ENCODE assay signal across 8 cellular contexts in genomic region chr1:178532392-178532791, GRCh38. TPM values are rescaled to one million over a fixed set of nuclear protein-coding genes. Genes with fewer than 3 reads are reported as not detected.
A peak's percentile ranks its signal among the peaks of the same experiment; 100 is the strongest.
DNase-seq lines count a peak whose midpoint lies in the region; ATAC-seq lines count a peak whose summit lies in the region.

No MANE protein-coding gene starts in this region.

- H3K36me3 Mint-ChIP-seq in activated CD4-positive, alpha-beta memory T cell treated with anti-CD3 and anti-CD28 coated beads, Interleukin-2, amount 10 ng/mL, durations not matched to agents 7 days and 5 days (ENCODE audit: low read depth), result no peaks in the 10 kb centered on the region
- H3K36me3 Mint-ChIP-seq in memory B cell, result no peaks in the 10 kb centered on the region

- no peaks in the 10 kb centered on the region for H3K4me1 ChIP-seq in effector memory CD4-positive, alpha-beta T cell (ENCODE audit: control insufficient read depth, insufficient read depth, low read length, poor library complexity, severe bottlenecking)

- no peaks in the 10 kb centered on the region for H3K27me3 ChIP-seq in effector memory CD4-positive, alpha-beta T cell (replicated peaks; ENCODE audit: control insufficient read depth, insufficient read depth, low read length, poor library complexity, severe bottlenecking)

- H3K27ac ChIP-seq in effector memory CD4-positive, alpha-beta T cell (ENCODE audit: insufficient read depth, low read length, poor library complexity, severe bottlenecking), result no peak overlapping the region

- H3K4me3 Mint-ChIP-seq in activated CD4-positive, alpha-beta memory T cell treated with anti-CD3 and anti-CD28 coated beads, Interleukin-2, amount 10 ng/mL, durations not matched to agents 7 days and 5 days, result no peak overlapping the region
- no peak overlapping the region for H3K4me3 Mint-ChIP-seq in memory B cell

- H3K4me1 Mint-ChIP-seq in activated CD4-positive, alpha-beta memory T cell treated with anti-CD3 and anti-CD28 coated beads, Interleukin-2, amount 10 ng/mL, durations not matched to agents 7 days and 5 days, result no peaks in the 10 kb centered on the region
- H3K4me1 Mint-ChIP-seq in memory B cell, result peaks cover 7% of the 10 kb centered on the region

- ATAC-seq in GM19324 (IDR thresholded peaks at IDR 0.05; ENCODE audit: low FRiP score, unreplicated experiment) (peak; percentile 67), HG03457 (IDR thresholded peaks at IDR 0.05; ENCODE audit: unreplicated experiment) (peak; percentile 66), memory B cell (ENCODE audit: low read depth) (peak; percentile 90)

- H3K9me3 Mint-ChIP-seq in activated CD4-positive, alpha-beta memory T cell treated with anti-CD3 and anti-CD28 coated beads, Interleukin-2, amount 10 ng/mL, durations not matched to agents 7 days and 5 days, result no peaks in the 10 kb centered on the region
- no peaks in the 10 kb centered on the region for H3K9me3 Mint-ChIP-seq in memory B cell

- DNase-seq in AG20443 (ENCODE audit: low spot score), result peak; percentile 87
- DNase-seq in NCI-H774 (lab: John Stamatoyannopoulos, UW), result peak; percentile 69
- peak; percentile 76 for DNase-seq in activated CD4-positive, alpha-beta memory T cell treated with anti-CD3 and anti-CD28 coated beads, Interleukin-2, amount 10 ng/mL, durations not matched to agents 7 days and 5 days
- peak; percentile 25 to 53 (median 29) for DNase-seq in effector memory CD4-positive, alpha-beta T cell
- peak; percentile 77 to 79 for DNase-seq in memory B cell (ENCODE audit: low spot score in 2 of 2)
- peak; percentile 41 for DNase-seq in stimulated activated CD8-positive, alpha-beta memory T cell treated with anti-CD3 and anti-CD28 coated beads, Interleukin-12 subunit alpha, Interleukin-12 subunit beta, amount 100 ng/mL, for 4 hours (ENCODE audit: low read depth)

- no peaks in the 10 kb centered on the region for H3K27me3 Mint-ChIP-seq in activated CD4-positive, alpha-beta memory T cell treated with anti-CD3 and anti-CD28 coated beads, Interleukin-2, amount 10 ng/mL, durations not matched to agents 7 days and 5 days
- no peaks in the 10 kb centered on the region for H3K27me3 Mint-ChIP-seq in memory B cell

- CTCF ChIA-PET in activated CD4-positive, alpha-beta memory T cell treated with anti-CD3 and anti-CD28 coated beads, Interleukin-2, amount 10 ng/mL, durations not matched to agents 7 days and 5 days (lab: Charles Lee), result interaction anchor here (0.7 to 2.7 kb wide), 12 partner anchors 9 to 497 kb away, joined by 3 to 19 read pairs (median 4); partner anchors contain the start of gene TEX35

- POLR2A ChIA-PET in activated CD4-positive, alpha-beta memory T cell treated with anti-CD3 and anti-CD28 coated beads, Interleukin-2, amount 10 ng/mL, durations not matched to agents 7 days and 5 days (lab: Charles Lee), result no interaction called here

- no peak overlapping the region for H3K27ac Mint-ChIP-seq in activated CD4-positive, alpha-beta memory T cell treated with anti-CD3 and anti-CD28 coated beads, Interleukin-2, amount 10 ng/mL, durations not matched to agents 7 days and 5 days
- no peak overlapping the region for H3K27ac Mint-ChIP-seq in memory B cell

- H3K4me3 ChIP-seq in effector memory CD4-positive, alpha-beta T cell (ENCODE audit: insufficient read depth, low read depth, low read length, poor library complexity, severe bottlenecking), result no peak overlapping the region

- no peaks in the 10 kb centered on the region for H3K9me3 ChIP-seq in effector memory CD4-positive, alpha-beta T cell (ENCODE audit: control insufficient read depth, low read length)

- H3K36me3 ChIP-seq in effector memory CD4-positive, alpha-beta T cell (ENCODE audit: control insufficient read depth, insufficient read depth, low read length), result no peaks in the 10 kb centered on the region

RNA-seq across cellular contexts. Expression of gene TEX35, which starts 19.5 kb away (rescaled TPM):
- not detected for total RNA-seq in activated CD4-positive, alpha-beta memory T cell treated with anti-CD3 and anti-CD28 coated beads, Interleukin-2, amount 10 ng/mL, durations not matched to agents 7 days and 5 days

RNA-seq across cellular contexts. Expression of gene CLEC20A, which starts 35.6 kb away (rescaled TPM):
- total RNA-seq in activated CD4-positive, alpha-beta memory T cell treated with anti-CD3 and anti-CD28 coated beads, Interleukin-2, amount 10 ng/mL, durations not matched to agents 7 days and 5 days, result not detected

Comparison
In these comparisons a context has a peak if more than half of its experiments do, and no peak if none do; other contexts are left out.
1. DNase-seq: peak in every context shown above with its lines; median percentile 87 in AG20443; 78 in memory B cell; 76 in activated CD4-positive, alpha-beta memory T cell treated with anti-CD3 and anti-CD28 coated beads, Interleukin-2, amount 10 ng/mL, durations not matched to agents 7 days and 5 days; 69 in NCI-H774; 41 in stimulated activated CD8-positive, alpha-beta memory T cell treated with anti-CD3 and anti-CD28 coated beads, Interleukin-12 subunit alpha, Interleukin-12 subunit beta, amount 100 ng/mL, for 4 hours; 29 in effector memory CD4-positive, alpha-beta T cell.